In the genomic region with DNA sequence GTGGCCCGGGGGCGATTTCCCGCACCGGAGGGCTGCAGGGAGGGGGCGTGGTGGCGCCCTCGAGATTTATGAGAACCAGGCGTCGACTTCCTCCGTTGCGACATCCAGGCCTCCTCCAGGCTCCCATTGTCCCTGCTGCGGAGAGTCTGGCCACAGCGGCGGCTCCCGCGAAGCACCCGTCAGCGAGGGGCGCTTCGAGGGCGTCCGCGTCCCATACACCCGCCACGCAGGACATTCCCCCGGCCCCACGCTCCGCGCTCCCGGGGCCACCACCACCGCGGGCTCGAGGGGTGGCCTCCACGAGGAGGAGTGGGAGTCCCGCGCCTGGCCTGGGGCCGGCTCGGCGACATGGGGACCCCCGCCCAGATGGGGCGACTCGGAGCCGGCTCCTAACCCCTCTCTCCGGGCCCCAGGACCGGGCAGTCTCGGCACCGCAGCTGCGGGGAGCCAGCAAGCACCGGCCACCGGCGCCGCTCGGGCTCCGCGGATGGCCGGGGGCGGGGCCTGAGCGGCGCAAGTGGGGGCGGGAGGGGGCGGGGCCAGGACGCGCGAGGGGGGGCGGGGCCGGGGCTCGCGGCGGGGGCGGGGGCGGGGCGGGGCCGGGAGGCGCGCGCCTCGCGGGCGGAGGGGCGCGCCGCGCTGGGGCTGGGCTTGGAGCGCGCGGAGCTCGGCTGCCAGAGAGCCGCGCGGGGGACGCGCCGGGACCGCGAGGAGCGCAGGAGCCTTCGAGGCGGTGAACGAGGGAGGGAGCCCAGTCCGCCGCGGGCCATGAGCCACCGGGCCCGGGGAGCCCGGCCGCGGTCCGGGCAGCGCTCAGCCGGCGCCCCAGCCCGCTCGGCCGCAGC, we compare ENCODE assay signal across 8 cellular contexts. TPM values are rescaled to one million over a fixed set of nuclear protein-coding genes. Genes with fewer than 3 reads are reported as not detected.
DNase-seq lines count a peak whose midpoint lies in the region; ATAC-seq and TF ChIP-seq lines count a peak whose summit lies in the region.

A gene (plus strand): TSS at position 632 of the 845 bp plus-strand sequence. CDS start 13,683 bp downstream, outside the sequence.

- H3K27me3 ChIP-seq in GM06990 (replicated peaks; ENCODE audit: control insufficient read depth, insufficient read depth, low read length): no peaks in the 10 kb centered on the region
- peaks cover 5% of the 10 kb centered on the region; the same call in 1 of the 2 replicates for H3K27me3 ChIP-seq in OCI-LY1 (ENCODE audit: insufficient read depth, low read length)
- peaks cover 12% of the 10 kb centered on the region for H3K27me3 ChIP-seq in neural progenitor cell
- H3K27me3 ChIP-seq in vagina: no peaks in the 10 kb centered on the region

- peaks cover 18% of the 10 kb centered on the region for H3K79me2 ChIP-seq in OCI-LY1 (ENCODE audit: insufficient read depth, low read length)
- no peaks in the 10 kb centered on the region for H3K79me2 ChIP-seq in neural progenitor cell (ENCODE audit: low read depth)

- H3F3A ChIP-seq in OCI-LY1 (ENCODE audit: insufficient read depth, low read length): peaks cover 6% of the 10 kb centered on the region; the same call in 1 of the 2 replicates
- peaks cover 25% of the 10 kb centered on the region for H3F3A ChIP-seq in neural progenitor cell (ENCODE audit: low read depth)

- H3K36me3 ChIP-seq in GM06990 (ENCODE audit: control insufficient read depth, insufficient read depth, low read length) (no peaks in the 10 kb centered on the region), OCI-LY1 (ENCODE audit: insufficient read depth, low read length) (peaks cover 4% of the 10 kb centered on the region; the same call in 1 of the 2 replicates), neural progenitor cell (no peaks in the 10 kb centered on the region), vagina (no peaks in the 10 kb centered on the region)

- intact Hi-C loops in vagina (cut with DNase I): no loop called here

- H3K4me2 ChIP-seq in OCI-LY1 (ENCODE audit: low read length): peak within 1 kb of the TSS; percentile 99
- H3K4me2 ChIP-seq in neural progenitor cell: peak within 1 kb of the TSS; percentile 97

- no peaks in the 10 kb centered on the region for H3K9me2 ChIP-seq in OCI-LY1 (ENCODE audit: low read depth, low read length)

- H3K27ac ChIP-seq in OCI-LY1 (ENCODE audit: low read depth, low read length, poor library complexity, severe bottlenecking) (peak within 1 kb of the TSS; percentile 91), neural progenitor cell (no peak within 1 kb of the TSS), vagina (peak within 1 kb of the TSS; percentile 84)

- peak; percentile 29 for ATAC-seq in HG03045 (IDR thresholded peaks at IDR 0.05; ENCODE audit: unreplicated experiment)

- CTCF ChIA-PET in activated naive CD4-positive, alpha-beta T cell treated with anti-CD3 and anti-CD28 coated beads, Interleukin-2, amount 10 ng/mL, durations not matched to agents 7 days and 5 days (lab: Charles Lee): no interaction called here

- peak within 1 kb of the TSS; percentile 69 for H3K4me3 Mint-ChIP-seq in activated naive CD4-positive, alpha-beta T cell treated with anti-CD3 and anti-CD28 coated beads, Interleukin-2, amount 10 ng/mL, durations not matched to agents 7 days and 5 days
- H3K4me3 Mint-ChIP-seq in neural progenitor cell: peak within 1 kb of the TSS; percentile 87

- no peaks in the 10 kb centered on the region for H3K9me3 Mint-ChIP-seq in activated naive CD4-positive, alpha-beta T cell treated with anti-CD3 and anti-CD28 coated beads, Interleukin-2, amount 10 ng/mL, durations not matched to agents 7 days and 5 days
- H3K9me3 Mint-ChIP-seq in neural progenitor cell: no peaks in the 10 kb centered on the region

- H2AFZ ChIP-seq in OCI-LY1 (ENCODE audit: low read length) (no peak within 1 kb of the TSS), neural progenitor cell (replicated peaks) (peak within 1 kb of the TSS; percentile 66)

- TF ChIP-seq CTCF in GM06990 (IDR thresholded peaks at IDR 0.05; ENCODE audit: insufficient read depth, low read length, poor library complexity, severe bottlenecking) (no peak), OCI-LY1 (IDR thresholded peaks at IDR 0.05; ENCODE audit: low read length) (no peak), neural progenitor cell (IDR thresholded peaks at IDR 0.05) (no peak), vagina (IDR thresholded peaks at IDR 0.05) (no peak)

- DNase-seq in GM06990 (ENCODE audit: extremely low read depth, insufficient read length) (peak; percentile 81), globus pallidus (ENCODE audit: low spot score) (peak; percentile 57), neural progenitor cell (ENCODE audit: low spot score) (peak; percentile 87), vagina (ENCODE audit: extremely low spot score in 2 of 2) (no peak), foreskin melanocyte (no peak)
- DNase-seq in activated naive CD4-positive, alpha-beta T cell treated with anti-CD3 and anti-CD28 coated beads, Interleukin-2, amount 10 ng/mL, durations not matched to agents 7 days and 5 days: peak; percentile 57

- H3K9me3 ChIP-seq in OCI-LY1 (ENCODE audit: low read length): no peaks in the 10 kb centered on the region
- H3K9me3 ChIP-seq in neural progenitor cell (ENCODE audit: low read depth): no peaks in the 10 kb centered on the region
- H3K9me3 ChIP-seq in vagina: no peaks in the 10 kb centered on the region

- H3K36me3 Mint-ChIP-seq in activated naive CD4-positive, alpha-beta T cell treated with anti-CD3 and anti-CD28 coated beads, Interleukin-2, amount 10 ng/mL, durations not matched to agents 7 days and 5 days: no peaks in the 10 kb centered on the region
- no peaks in the 10 kb centered on the region for H3K36me3 Mint-ChIP-seq in neural progenitor cell

- peaks cover 85% of the 10 kb centered on the region for H3K27me3 Mint-ChIP-seq in activated naive CD4-positive, alpha-beta T cell treated with anti-CD3 and anti-CD28 coated beads, Interleukin-2, amount 10 ng/mL, durations not matched to agents 7 days and 5 days
- peaks cover 6% of the 10 kb centered on the region for H3K27me3 Mint-ChIP-seq in neural progenitor cell (ENCODE audit: insufficient read depth, low read depth)

- H3K4me1 Mint-ChIP-seq in activated naive CD4-positive, alpha-beta T cell treated with anti-CD3 and anti-CD28 coated beads, Interleukin-2, amount 10 ng/mL, durations not matched to agents 7 days and 5 days: peaks cover 22% of the 10 kb centered on the region
- peaks cover 25% of the 10 kb centered on the region for H3K4me1 Mint-ChIP-seq in neural progenitor cell

- H3K9ac ChIP-seq in OCI-LY1 (ENCODE audit: low read length) (peak within 1 kb of the TSS; percentile 92), neural progenitor cell (peak within 1 kb of the TSS; percentile 35)

- no peak within 1 kb of the TSS for H3K27ac Mint-ChIP-seq in activated naive CD4-positive, alpha-beta T cell treated with anti-CD3 and anti-CD28 coated beads, Interleukin-2, amount 10 ng/mL, durations not matched to agents 7 days and 5 days
- H3K27ac Mint-ChIP-seq in neural progenitor cell: no peak within 1 kb of the TSS

- H3K4me3 ChIP-seq in GM06990 (replicated peaks; ENCODE audit: low read depth, low read length) (peak within 1 kb of the TSS; percentile 94), OCI-LY1 (ENCODE audit: low read depth, low read length, poor library complexity, severe bottlenecking) (peak within 1 kb of the TSS; percentile 94), neural progenitor cell (peak within 1 kb of the TSS; percentile 95), vagina (peak within 1 kb of the TSS; percentile 67 to 97)

- H3K4me1 ChIP-seq in OCI-LY1 (ENCODE audit: insufficient read depth, low read length, severe bottlenecking) (peaks cover 58% of the 10 kb centered on the region), neural progenitor cell (peaks cover 19% of the 10 kb centered on the region), vagina (peaks cover 38% of the 10 kb centered on the region)

- H4K20me1 ChIP-seq in OCI-LY1 (ENCODE audit: insufficient read depth, low read length): no peaks in the 10 kb centered on the region
- peaks cover 40% of the 10 kb centered on the region for H4K20me1 ChIP-seq in neural progenitor cell (ENCODE audit: low read depth)

- peak in 1 of 2 donors; percentile 76 for TF ChIP-seq POLR2A in vagina (IDR thresholded peaks at IDR 0.05)

RNA-seq across cellular contexts. Expression of the gene that starts here (rescaled TPM):
- 2.0 and 15.1 TPM in 2 replicates for total RNA-seq in neural progenitor cell (ENCODE audit: low replicate concordance)
- 8.8 TPM for total RNA-seq in vagina

Comparison
In these comparisons a context has a peak if more than half of its experiments do, and no peak if none do; other contexts are left out.
1. DNase-seq: peak in GM06990 (single experiment), activated naive CD4-positive, alpha-beta T cell treated with anti-CD3 and anti-CD28 coated beads, Interleukin-2, amount 10 ng/mL, durations not matched to agents 7 days and 5 days (single experiment), globus pallidus (single experiment) and neural progenitor cell (single experiment); none in vagina (0 of 2) and foreskin melanocyte (single experiment).
2. Peak in every context shown above with its lines, with median percentiles within 50 percentile points of each other: H3K4me3 ChIP-seq.